In the genomic region with DNA sequence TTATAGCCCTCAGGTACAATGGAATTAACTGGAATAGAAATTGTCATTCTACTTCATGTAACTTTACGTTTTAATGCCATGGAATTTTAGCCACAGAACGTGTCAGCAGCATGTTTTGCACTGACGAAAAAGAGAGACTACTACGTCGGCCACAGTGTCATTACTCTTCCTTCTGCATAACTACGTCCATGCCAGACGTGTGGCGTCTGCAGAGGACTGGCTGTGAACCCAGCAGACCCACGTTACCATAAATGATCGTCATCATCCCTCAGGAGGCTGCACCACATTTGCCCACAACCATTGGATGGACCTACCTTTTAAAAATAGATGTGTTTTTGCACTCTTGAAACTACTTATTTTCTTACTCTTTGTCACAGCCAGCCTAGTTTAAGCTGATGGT, we compare ENCODE assay signal across 24 cellular contexts.
"Had no signal": no experiment of that assay in that cellular context is flagged by ENCODE, and none has a peak within 500 bp of the region (broad histone marks: within the 10 kb centered on the region; RNA-seq: fewer than 3 reads in every experiment).

No MANE protein-coding gene starts in this region.

- H3K4me3 ChIP-seq: cardiac muscle cell, colonic mucosa, testis, transverse colon had no signal

- H3K36me3 ChIP-seq: cardiac muscle cell, colonic mucosa, transverse colon had no signal

- H3K9me3 Mint-ChIP-seq: activated CD4-positive, alpha-beta memory T cell treated with anti-CD3 and anti-CD28 coated beads for 36 hours; activated CD4-positive, alpha-beta T cell treated with anti-CD3 and anti-CD28 coated beads, Interleukin-2, amount 10 ng/mL, durations not matched to agents 24 days and 14 days; activated naive CD4-positive, alpha-beta T cell treated with anti-CD3 and anti-CD28 coated beads, Interleukin-2, amount 10 ng/mL, durations not matched to agents 7 days and 5 days; activated naive CD8-positive, alpha-beta T cell treated with anti-CD3 and anti-CD28 coated beads, Interleukin-2, amount 10 ng/mL, durations not matched to agents 7 days and 5 days; activated T-cell treated with anti-CD3 and anti-CD28 coated beads, Interleukin-2, amount 50 U/mL, for 24 hours; naive B cell had no signal

- H3K27me3 ChIP-seq: cardiac muscle cell, colonic mucosa, testis, transverse colon had no signal

- H3K27ac Mint-ChIP-seq: activated CD4-positive, alpha-beta memory T cell treated with anti-CD3 and anti-CD28 coated beads for 36 hours; activated CD4-positive, alpha-beta T cell treated with anti-CD3 and anti-CD28 coated beads, Interleukin-2, amount 10 ng/mL, durations not matched to agents 24 days and 14 days; activated naive CD4-positive, alpha-beta T cell treated with anti-CD3 and anti-CD28 coated beads, Interleukin-2, amount 10 ng/mL, durations not matched to agents 7 days and 5 days; activated naive CD8-positive, alpha-beta T cell treated with anti-CD3 and anti-CD28 coated beads, Interleukin-2, amount 10 ng/mL, durations not matched to agents 7 days and 5 days; activated T-cell treated with anti-CD3 and anti-CD28 coated beads, Interleukin-2, amount 50 U/mL, for 24 hours; T-helper 17 cell had no signal

- ATAC-seq: left ventricle myocardium superior; stimulated activated naive CD8-positive, alpha-beta T cell treated with anti-CD3 and anti-CD28 coated beads, Interleukin-15, Interleukin-2, amounts not matched to agents 100 U/mL and 50 U/mL, for 24 hours; T-helper 17 cell had no signal

- H3K9me3 ChIP-seq: colonic mucosa, testis, transverse colon had no signal

- DNase-seq: activated CD4-positive, alpha-beta memory T cell treated with anti-CD3 and anti-CD28 coated beads for 36 hours; activated CD4-positive, alpha-beta T cell treated with anti-CD3 and anti-CD28 coated beads, Interleukin-2, amount 10 ng/mL, durations not matched to agents 24 days and 14 days; activated CD4-positive, CD25-positive, alpha-beta regulatory T cell treated with anti-CD3 and anti-CD28 coated beads, Interleukin-2, amount 50 U/mL, for 72 hours; activated CD8-positive, alpha-beta memory T cell treated with anti-CD3 and anti-CD28 coated beads, Interleukin-2, amount 50 U/mL, for 48 hours; activated gamma-delta T cell; activated naive CD4-positive, alpha-beta T cell treated with anti-CD3 and anti-CD28 coated beads, Interleukin-2, amount 10 ng/mL, durations not matched to agents 7 days and 5 days; activated naive CD8-positive, alpha-beta T cell treated with anti-CD3 and anti-CD28 coated beads, Interleukin-2, amount 10 ng/mL, durations not matched to agents 7 days and 5 days; activated T-cell treated with anti-CD3 and anti-CD28 coated beads, Interleukin-2, amount 50 U/mL, for 24 hours; cerebellar nuclear complex; colonic mucosa; effector CD8-positive, alpha-beta T cell; glutamatergic neuron; islet precursor cell; left ventricle myocardium superior; naive B cell; stimulated activated CD4-positive, alpha-beta T cell treated with anti-CD3 and anti-CD28 coated beads, Interleukin-2, amount 100 ng/mL, for 48 hours; stimulated activated naive CD8-positive, alpha-beta T cell treated with anti-CD3 and anti-CD28 coated beads, Interleukin-15, Interleukin-2, amounts not matched to agents 100 U/mL and 50 U/mL, for 24 hours; T-helper 17 cell; testis; transverse colon had no signal

- FAIRE-seq: endometrium, frontal cortex had no signal

- H3K36me3 Mint-ChIP-seq: activated CD4-positive, alpha-beta memory T cell treated with anti-CD3 and anti-CD28 coated beads for 36 hours; activated naive CD4-positive, alpha-beta T cell treated with anti-CD3 and anti-CD28 coated beads, Interleukin-2, amount 10 ng/mL, durations not matched to agents 7 days and 5 days; activated naive CD8-positive, alpha-beta T cell treated with anti-CD3 and anti-CD28 coated beads, Interleukin-2, amount 10 ng/mL, durations not matched to agents 7 days and 5 days; naive B cell had no signal

- H3K4me3 Mint-ChIP-seq: activated CD4-positive, alpha-beta memory T cell treated with anti-CD3 and anti-CD28 coated beads for 36 hours; activated CD4-positive, alpha-beta T cell treated with anti-CD3 and anti-CD28 coated beads, Interleukin-2, amount 10 ng/mL, durations not matched to agents 24 days and 14 days; activated naive CD4-positive, alpha-beta T cell treated with anti-CD3 and anti-CD28 coated beads, Interleukin-2, amount 10 ng/mL, durations not matched to agents 7 days and 5 days; activated naive CD8-positive, alpha-beta T cell treated with anti-CD3 and anti-CD28 coated beads, Interleukin-2, amount 10 ng/mL, durations not matched to agents 7 days and 5 days; activated T-cell treated with anti-CD3 and anti-CD28 coated beads, Interleukin-2, amount 50 U/mL, for 24 hours; naive B cell; T-helper 17 cell had no signal

- H3K27me3 Mint-ChIP-seq: activated CD4-positive, alpha-beta memory T cell treated with anti-CD3 and anti-CD28 coated beads for 36 hours; activated CD4-positive, alpha-beta T cell treated with anti-CD3 and anti-CD28 coated beads, Interleukin-2, amount 10 ng/mL, durations not matched to agents 24 days and 14 days; activated naive CD8-positive, alpha-beta T cell treated with anti-CD3 and anti-CD28 coated beads, Interleukin-2, amount 10 ng/mL, durations not matched to agents 7 days and 5 days; activated T-cell treated with anti-CD3 and anti-CD28 coated beads, Interleukin-2, amount 50 U/mL, for 24 hours; naive B cell; T-helper 17 cell had no signal

- H3K27ac ChIP-seq: cardiac muscle cell, colonic mucosa, epithelial cell of prostate, testis, transverse colon had no signal

- H3K4me1 ChIP-seq: colonic mucosa, transverse colon had no signal

- H3K4me1 Mint-ChIP-seq: activated CD4-positive, alpha-beta T cell treated with anti-CD3 and anti-CD28 coated beads, Interleukin-2, amount 10 ng/mL, durations not matched to agents 24 days and 14 days; activated naive CD4-positive, alpha-beta T cell treated with anti-CD3 and anti-CD28 coated beads, Interleukin-2, amount 10 ng/mL, durations not matched to agents 7 days and 5 days; activated naive CD8-positive, alpha-beta T cell treated with anti-CD3 and anti-CD28 coated beads, Interleukin-2, amount 10 ng/mL, durations not matched to agents 7 days and 5 days; T-helper 17 cell had no signal
